In the genomic region with DNA sequence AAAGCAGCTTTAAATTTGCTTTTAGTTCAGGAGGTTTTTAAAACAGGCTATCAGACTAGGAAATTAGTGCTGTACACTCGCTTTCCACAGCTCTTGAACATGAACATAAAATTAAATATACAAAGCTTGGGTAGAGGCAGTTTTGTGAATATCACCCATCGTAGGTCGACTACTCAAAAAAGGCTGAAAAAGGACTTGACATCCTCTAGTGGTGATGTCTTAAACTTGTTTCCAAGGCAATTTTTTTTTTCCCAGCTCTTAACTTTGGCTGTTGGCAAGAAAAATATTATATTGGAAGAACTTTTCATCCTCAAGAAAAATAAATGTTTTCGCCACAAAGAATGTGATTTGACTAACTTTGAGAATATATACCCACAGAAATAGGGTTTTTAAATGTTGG, we compare ENCODE assay signal across 8 cellular contexts. TPM values are rescaled to one million over a fixed set of nuclear protein-coding genes. Genes with fewer than 3 reads are reported as not detected.
A peak's percentile ranks its signal among the peaks of the same experiment; 100 is the strongest.
DNase-seq lines count a peak whose midpoint lies in the region; ATAC-seq, FAIRE-seq and TF ChIP-seq lines count a peak whose summit lies in the region.

No MANE protein-coding gene starts in this region.

- BruUV-seq in GM12878 (replicated peaks; lab: Mats Ljungman, UMichigan): no TSS peak

- H3K27me3 ChIP-seq in GM06990 (replicated peaks; ENCODE audit: control insufficient read depth, insufficient read depth, low read length) (no peaks in the 10 kb centered on the region; the same call in 1 of the 2 replicates), GM12878 (replicated peaks in 1 of 2; ENCODE audit: control insufficient read depth in 2 of 2, insufficient read depth in 2 of 2, low read length in 1 of 2) (peaks cover 0 to 7% of the 10 kb centered on the region in 2 experiments; a peak in 3 of 4 replicates)
- peaks cover 14% of the 10 kb centered on the region for H3K27me3 ChIP-seq in CD4-positive, alpha-beta memory T cell (ENCODE audit: insufficient read depth, low read length)

- peaks cover 27% of the 10 kb centered on the region for H3K27me3 Mint-ChIP-seq in mesothelial cell of epicardium (ENCODE audit: low read depth)
- H3K27me3 Mint-ChIP-seq in CD4-positive, alpha-beta memory T cell: peaks cover 30 to 36% of the 10 kb centered on the region in 2 donors

- peaks cover 9% of the 10 kb centered on the region; the same call in 1 of the 2 replicates for H3K4me1 ChIP-seq in GM12878 (ENCODE audit: control insufficient read depth, insufficient read depth, low read length)
- peaks cover 13% of the 10 kb centered on the region for H3K4me1 ChIP-seq in CD4-positive, alpha-beta memory T cell (ENCODE audit: insufficient read depth, low read length)

- WGBS in GM12878 (ENCODE audit: insufficient coverage, insufficient replicate concordance, low lambda C conversion rate, missing lambda C conversion rate): under 1% methylated on average over 4 of the region's 4 CpGs

- H3K4me3 ChIP-seq in GM06990 (replicated peaks; ENCODE audit: low read depth, low read length) (no peak overlapping the region), GM12878 (no peak overlapping the region)
- no peak overlapping the region for H3K4me3 ChIP-seq in CD4-positive, alpha-beta memory T cell (ENCODE audit: low read length in 2 of 2)

- peak; percentile 56 for TF ChIP-seq RAD21 in GM12878 (IDR thresholded peaks at IDR 0.05; ENCODE audit: insufficient read depth, low read depth, low read length)

- ATAC-seq in GM12878 (no peak), HG02610 (IDR thresholded peaks at IDR 0.05; ENCODE audit: unreplicated experiment) (no peak), left ventricle myocardium superior (no peak)

- H2AFZ ChIP-seq in GM12878 (ENCODE audit: control insufficient read depth, low read depth, low read length): no peak overlapping the region

- RAD21 ChIA-PET in GM12878 (lab: Charles Lee; ENCODE audit: unreplicated experiment): interaction anchor here (0.6 kb wide), 1 partner anchor 9 kb away, joined by 5 read pairs; no protein-coding TSS in a partner anchor

- no peak for DNase-seq in GM06990 (ENCODE audit: extremely low read depth, insufficient read length)
- DNase-seq in NCI-H1694 treated with DMSO at 0.1 percent for 48 hours (lab: John Stamatoyannopoulos, UW): peak; percentile 23
- no peak for DNase-seq in GM12878 (ENCODE audit: low read depth, low spot score)
- no peak for DNase-seq in mesothelial cell of epicardium (ENCODE audit: low spot score in 2 of 2, unreplicated experiment in 2 of 2)
- no peak for DNase-seq in activated naive CD4-positive, alpha-beta T cell treated with Interleukin-2 at 50 U/mL for 16 hours
- no peak for DNase-seq in left ventricle myocardium superior
- DNase-seq in CD4-positive, alpha-beta memory T cell: no peak

- no peak for TF ChIP-seq EP300 in GM12878 (IDR thresholded peaks at IDR 0.05; ENCODE audit: borderline replicate concordance in 1 of 2, control insufficient read depth in 1 of 2, low read depth in 2 of 2, low read length in 2 of 2)

- TF ChIP-seq CTCF in GM06990 (IDR thresholded peaks at IDR 0.05; ENCODE audit: insufficient read depth, low read length, poor library complexity, severe bottlenecking) (peak; percentile 56), GM12878 (IDR thresholded peaks at IDR 0.05 in 2 of 3, conservative IDR thresholded peaks at IDR 0.05 in 1 of 3; ENCODE audit: control insufficient read depth in 2 of 3, extremely low read depth in 1 of 3, insufficient read depth in 1 of 3, low read depth in 3 of 3, low read length in 3 of 3) (peak; percentile 16 to 55 (median 30); a peak in 4 of 6 replicates), mesothelial cell of epicardium (IDR thresholded peaks at IDR 0.05; ENCODE audit: unreplicated experiment) (peak; percentile 57)

- no peak overlapping the region for H3K4me2 ChIP-seq in GM12878 (ENCODE audit: control insufficient read depth, insufficient read depth)

- in situ Hi-C loops in GM12878 (cut with MboI): no loop called here

- H3K4me1 Mint-ChIP-seq in mesothelial cell of epicardium: peaks cover 11% of the 10 kb centered on the region
- H3K4me1 Mint-ChIP-seq in CD4-positive, alpha-beta memory T cell: peaks cover 1 to 14% (median 9%) of the 10 kb centered on the region in 4 donors

- no peak overlapping the region for H3K9ac ChIP-seq in GM12878 (ENCODE audit: control insufficient read depth, insufficient read depth, low read length)

- no peak overlapping the region for H3K4me3 Mint-ChIP-seq in mesothelial cell of epicardium
- no peak overlapping the region for H3K4me3 Mint-ChIP-seq in CD4-positive, alpha-beta memory T cell

- POLR2A ChIA-PET in GM12878 (lab: Charles Lee): no interaction called here
- POLR2A ChIA-PET in CD4-positive, alpha-beta memory T cell (lab: Charles Lee; ENCODE audit: partially characterized antibody): interaction anchor here (1.4 kb wide), 1 partner anchor 257 kb away, joined by 7 read pairs; a partner anchor contains a TSS

- no peaks in the 10 kb centered on the region for H3K9me3 ChIP-seq in GM12878 (replicated peaks; ENCODE audit: control insufficient read depth, insufficient read depth, low read length)
- no peaks in the 10 kb centered on the region for H3K9me3 ChIP-seq in CD4-positive, alpha-beta memory T cell (ENCODE audit: control insufficient read depth in 1 of 2, low read length in 2 of 2)

- H3K36me3 ChIP-seq in GM06990 (ENCODE audit: control insufficient read depth, insufficient read depth, low read length) (no peaks in the 10 kb centered on the region), GM12878 (ENCODE audit: control insufficient read depth in 2 of 2, insufficient read depth in 2 of 2, low read length in 1 of 2) (no peaks in the 10 kb centered on the region)
- H3K36me3 ChIP-seq in CD4-positive, alpha-beta memory T cell (ENCODE audit: insufficient read depth, low read length): no peaks in the 10 kb centered on the region

- H3K79me2 ChIP-seq in GM12878 (ENCODE audit: control insufficient read depth, insufficient read depth, low read length): no peaks in the 10 kb centered on the region

- no peaks in the 10 kb centered on the region; the same call in 1 of the 2 replicates for H4K20me1 ChIP-seq in GM12878 (ENCODE audit: control insufficient read depth, insufficient read depth)

- H3K27ac ChIP-seq in GM12878 (ENCODE audit: control insufficient read depth, insufficient read depth): no peak overlapping the region
- H3K27ac ChIP-seq in CD4-positive, alpha-beta memory T cell (ENCODE audit: low read depth, low read length): no peak overlapping the region

- SMC1A ChIA-PET in GM12878 (lab: Charles Lee; ENCODE audit: uncharacterized antibody, unreplicated experiment): interaction anchor here (1.2 to 1.3 kb wide), 2 partner anchors 8 to 205 kb away, joined by 4 to 5 read pairs; no protein-coding TSS in a partner anchor

- no peaks in the 10 kb centered on the region for H3K36me3 Mint-ChIP-seq in mesothelial cell of epicardium
- H3K36me3 Mint-ChIP-seq in CD4-positive, alpha-beta memory T cell: no peaks in the 10 kb centered on the region

- no peak for TF ChIP-seq POLR2A in GM12878 (IDR thresholded peaks at IDR 0.05; ENCODE audit: low read depth, low read length)

- CTCF ChIA-PET in GM12878 (lab: Yijun Ruan, JAX): interaction anchor here (0.9 to 1.6 kb wide), 2 partner anchors 9 to 205 kb away, joined by 3 to 11 read pairs; no protein-coding TSS in a partner anchor
- CTCF ChIA-PET in CD4-positive, alpha-beta memory T cell (lab: Charles Lee; ENCODE audit: partially characterized antibody): interaction anchor here (1.5 kb wide), 1 partner anchor 9 kb away, joined by 3 read pairs; no protein-coding TSS in a partner anchor

- no peak overlapping the region for H3K27ac Mint-ChIP-seq in mesothelial cell of epicardium
- no peak overlapping the region for H3K27ac Mint-ChIP-seq in CD4-positive, alpha-beta memory T cell

- intact Hi-C loops in GM12878 (cut with micrococcal nuclease; ENCODE audit: unreplicated experiment): loop anchor here (10.0 kb wide), 1 partner anchor 203 kb away; no protein-coding TSS in a partner anchor
- intact Hi-C loops in left ventricle myocardium superior (cut with micrococcal nuclease): no loop called here
- intact Hi-C loops in CD4-positive, alpha-beta memory T cell (cut with micrococcal nuclease): no loop called here

- H3K9me3 Mint-ChIP-seq in mesothelial cell of epicardium: no peaks in the 10 kb centered on the region
- H3K9me3 Mint-ChIP-seq in CD4-positive, alpha-beta memory T cell: no peaks in the 10 kb centered on the region

- FAIRE-seq in GM12878 (lab: Jason Lieb, UNC): no peak

TF ChIP-seq in GM12878, 131 proteins besides CTCF, POLR2A, EP300 and RAD21 (continues in another document):
- no peak for TF ChIP-seq RUNX3 (IDR thresholded peaks at IDR 0.05; ENCODE audit: low read length)

RNA-seq across cellular contexts. Expression of a gene that starts 2.9 kb away (rescaled TPM):
- 0.25 TPM in 1 of 2 replicates, not detected in the other for total RNA-seq in GM12878 (2013; cell fraction: nucleolus; rRNA removed)
- total RNA-seq in GM12878 (2014; rRNA removed) (0.05 and 0.17 TPM in 2 replicates), GM12878 (2014; rRNA removed; fragmentation: Illumina TruSeq; extraction: Trizol) (0.04 TPM in 1 of 2 replicates, not detected in the other), GM12878 (2021) (0.13 and 0.21 TPM in 2 replicates), mesothelial cell of epicardium (15.1 to 15.5 TPM (median 15.5 TPM) in 3 replicates), left ventricle myocardium superior (3.9 TPM)
- 0.16 TPM for polyA plus RNA-seq in GM12878 (2011; ENCODE audit: low read depth)
- polyA plus RNA-seq in GM12878 (2011; rRNA removed) (0.09 and 0.10 TPM in 2 replicates), GM12878 (2014; fragmentation: Illumina TruSeq; extraction: Trizol) (0.07 and 0.21 TPM in 2 replicates), GM12878 (2014; fragmentation: Nextera tagmentation; extraction: Ambion mirVana) (not detected), GM12878 (2014; rRNA removed) (0.01 and 0.04 TPM in 2 replicates), GM12878 (2016; fragmentation: Nextera tagmentation; extraction: Ambion mirVana) (under 1 TPM; 0.05 to 0.09 TPM)
- polyA plus RNA-seq in GM12878 (2011; cell fraction: cytosol; rRNA removed): 0.05 and 0.10 TPM in 2 replicates
- polyA plus RNA-seq in GM12878 (2011; cell fraction: nucleus; rRNA removed): 0.07 and 0.15 TPM in 2 replicates
- polyA plus RNA-seq in GM12878 (2012): 0.14 and 0.18 TPM in 2 replicates
- polyA minus RNA-seq in GM12878 (2011; rRNA and poly(A)+ RNA removed): not detected in 2 replicates
- polyA minus RNA-seq in GM12878 (2011; cell fraction: cytosol; rRNA and poly(A)+ RNA removed): 0.67 and 0.94 TPM in 2 replicates
- polyA minus RNA-seq in GM12878 (2011; cell fraction: nucleus; rRNA and poly(A)+ RNA removed): 0.12 and 0.19 TPM in 2 replicates
- total RNA-seq in CD4-positive, alpha-beta memory T cell: under 1 TPM; 0.55 to 0.69 TPM
- 1 to 10 TPM in 1 of 2 donors, under 1 TPM in 1; 0.60 to 1.5 TPM for polyA plus RNA-seq in CD4-positive, alpha-beta memory T cell
